In the genomic region with DNA sequence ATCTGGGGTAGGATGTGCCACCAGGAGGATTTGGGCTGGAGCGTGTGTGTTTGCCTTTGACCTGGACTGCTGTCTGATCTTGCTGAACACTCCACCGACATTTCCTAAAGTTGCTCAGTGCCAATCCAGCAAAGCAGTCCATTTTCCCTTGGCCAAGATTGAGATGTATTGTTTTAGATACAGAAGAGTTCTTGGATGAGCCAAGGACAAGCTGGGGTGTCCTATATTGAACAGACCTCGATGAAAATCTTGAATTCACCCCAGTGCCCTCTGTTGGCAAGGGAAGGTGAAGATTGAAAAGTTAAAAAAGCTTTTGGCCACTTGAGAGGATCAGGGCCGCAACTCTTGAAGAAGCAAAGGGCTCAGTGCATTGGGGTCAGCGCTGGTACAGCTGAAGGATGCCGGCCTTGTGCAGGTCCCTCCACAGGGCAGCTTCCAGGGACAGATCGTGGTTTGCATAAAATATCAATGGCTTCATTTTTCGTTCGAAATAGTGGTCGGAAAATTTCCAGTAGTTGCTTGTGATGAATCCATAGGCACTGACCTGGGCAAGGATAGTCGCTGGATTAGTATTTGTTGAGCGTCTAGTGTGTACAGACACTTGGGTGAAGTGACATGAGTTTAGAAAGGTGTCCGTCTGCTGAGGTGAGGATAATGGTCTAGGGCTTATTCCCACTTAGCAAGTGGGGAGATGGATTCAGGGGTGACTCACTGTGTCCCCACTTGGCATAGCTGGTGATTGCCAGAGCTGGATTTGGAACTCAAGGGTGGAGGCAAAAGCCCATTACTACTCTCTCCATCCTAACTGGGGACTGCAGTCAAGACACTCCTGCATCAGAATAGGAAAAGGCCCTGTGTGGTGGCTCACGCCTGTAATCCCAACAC, we compare ENCODE assay signal across 12 cellular contexts. TPM values are rescaled to one million over a fixed set of nuclear protein-coding genes. Genes with fewer than 3 reads are reported as not detected.
DNase-seq lines count a peak whose midpoint lies in the region; ATAC-seq and TF ChIP-seq lines count a peak whose summit lies in the region.
"Had no signal": no experiment of that assay in that cellular context is flagged by ENCODE, and none has a peak within 500 bp of the region (broad histone marks: within the 10 kb centered on the region; RNA-seq: fewer than 3 reads in every experiment).

No MANE protein-coding gene starts in this region.

- no peaks in the 10 kb centered on the region for H3K9me3 Mint-ChIP-seq in CD8-positive, alpha-beta memory T cell
- H3K9me3 Mint-ChIP-seq in activated CD8-positive, alpha-beta T cell treated with anti-CD3 and anti-CD28 coated beads for 36 hours: peaks cover under 1% of the 10 kb centered on the region
- H3K9me3 Mint-ChIP-seq in memory B cell: no peaks in the 10 kb centered on the region
- H3K9me3 Mint-ChIP-seq: nephron; T-helper 2 cell treated with Interferon-gamma antibody and Interleukin-4, amounts not matched to agents 5 μg/mL and 100 μg/mL, for 36 hours had no signal

- POLR2A ChIA-PET in CD8-positive, alpha-beta memory T cell (lab: Charles Lee): interaction anchor here (0.5 kb wide), 1 partner anchor 573 kb away, joined by 10 read pairs; no protein-coding TSS in a partner anchor
- POLR2A ChIA-PET in activated CD8-positive, alpha-beta T cell treated with anti-CD3 and anti-CD28 coated beads for 36 hours (lab: Charles Lee): interaction anchor here (0.6 to 4.5 kb wide), 15 partner anchors 7 to 113 kb away, joined by 3 to 37 read pairs (median 4); partner anchors contain the start of gene ST6GALNAC2

- intact Hi-C loops in activated CD8-positive, alpha-beta T cell treated with anti-CD3 and anti-CD28 coated beads for 36 hours (cut with micrococcal nuclease): no loop called here

- H3K4me3 Mint-ChIP-seq in CD8-positive, alpha-beta memory T cell: peak overlapping the region in 2 of 7 donors; percentile 11 to 15
- H3K4me3 Mint-ChIP-seq in activated CD8-positive, alpha-beta T cell treated with anti-CD3 and anti-CD28 coated beads for 36 hours: no peak overlapping the region
- H3K4me3 Mint-ChIP-seq in memory B cell: no peak overlapping the region
- H3K4me3 Mint-ChIP-seq: nephron; T-helper 2 cell treated with Interferon-gamma antibody and Interleukin-4, amounts not matched to agents 5 μg/mL and 100 μg/mL, for 36 hours had no signal

- peaks cover 17 to 53% (median 21%) of the 10 kb centered on the region in 3 donors for H3K36me3 Mint-ChIP-seq in CD8-positive, alpha-beta memory T cell
- peaks cover 54% of the 10 kb centered on the region for H3K36me3 Mint-ChIP-seq in activated CD8-positive, alpha-beta T cell treated with anti-CD3 and anti-CD28 coated beads for 36 hours (ENCODE audit: low read depth)
- peaks cover 22% of the 10 kb centered on the region for H3K36me3 Mint-ChIP-seq in memory B cell

- peak overlapping the region; percentile 8 to 89 (median 84) for H3K27ac Mint-ChIP-seq in CD8-positive, alpha-beta memory T cell
- peak overlapping the region; percentile 4 for H3K27ac Mint-ChIP-seq in activated CD8-positive, alpha-beta T cell treated with anti-CD3 and anti-CD28 coated beads for 36 hours
- H3K27ac Mint-ChIP-seq in memory B cell: peak overlapping the region; percentile 72
- H3K27ac Mint-ChIP-seq: T-helper 2 cell treated with Interferon-gamma antibody and Interleukin-4, amounts not matched to agents 5 μg/mL and 100 μg/mL, for 36 hours had no signal

- no peak for TF ChIP-seq CTCF in activated CD8-positive, alpha-beta T cell treated with anti-CD3 and anti-CD28 coated beads for 36 hours (IDR thresholded peaks at IDR 0.05)

- no peaks in the 10 kb centered on the region for H3K9me3 ChIP-seq in CD8-positive, alpha-beta memory T cell (ENCODE audit: low read length)

- no peaks in the 10 kb centered on the region for H3K27me3 ChIP-seq in CD8-positive, alpha-beta memory T cell (ENCODE audit: insufficient read depth, low read length, poor library complexity, severe bottlenecking)
- no peaks in the 10 kb centered on the region for H3K27me3 ChIP-seq in H7 (ENCODE audit: control insufficient read depth, insufficient read depth, low read length)

- peaks cover 32% of the 10 kb centered on the region for H3K36me3 ChIP-seq in CD8-positive, alpha-beta memory T cell (ENCODE audit: insufficient read depth, low read length)
- H3K36me3 ChIP-seq in H7 (replicated peaks; ENCODE audit: control insufficient read depth, insufficient read depth, low read length): peaks cover 24% of the 10 kb centered on the region

- CTCF ChIA-PET in CD8-positive, alpha-beta memory T cell (lab: Charles Lee): interaction anchor here (1.3 to 7.3 kb wide), 5 partner anchors 8 to 180 kb away, joined by 3 to 37 read pairs (median 10); no protein-coding TSS in a partner anchor
- CTCF ChIA-PET in activated CD8-positive, alpha-beta T cell treated with anti-CD3 and anti-CD28 coated beads for 36 hours (lab: Charles Lee): interaction anchor here (0.7 to 2.2 kb wide), 6 partner anchors 9 to 148 kb away, joined by 3 to 14 read pairs (median 4); no protein-coding TSS in a partner anchor

- no peak for ATAC-seq in activated CD8-positive, alpha-beta T cell treated with anti-CD3 and anti-CD28 coated beads for 36 hours
- ATAC-seq in memory B cell (ENCODE audit: low read depth) (no peak), HG03025 (IDR thresholded peaks at IDR 0.05; ENCODE audit: low FRiP score, unreplicated experiment) (no peak)

- DNase-seq in CD8-positive, alpha-beta memory T cell: no peak
- peak; percentile 38 for DNase-seq in H7
- no peak for DNase-seq in activated CD8-positive, alpha-beta T cell treated with anti-CD3 and anti-CD28 coated beads for 36 hours
- no peak for DNase-seq in memory B cell (ENCODE audit: low spot score in 2 of 2)
- no peak for DNase-seq in DMS153 treated with DMSO at 0.1 percent for 48 hours (lab: John Stamatoyannopoulos, UW; ENCODE audit: unreplicated experiment)
- no peak for DNase-seq in stimulated activated CD8-positive, alpha-beta memory T cell treated with anti-CD3 and anti-CD28 coated beads, Interleukin-4, amount 100 ng/mL, for 48 hours
- DNase-seq in NCI-H1092 treated with DMSO at 0.1 percent for 48 hours (lab: John Stamatoyannopoulos, UW): no peak
- DNase-seq: NCI-H1105 treated with DMSO at 0.1 percent for 48 hours, NCI-H510A had no signal

- no peaks in the 10 kb centered on the region for H3K27me3 Mint-ChIP-seq in CD8-positive, alpha-beta memory T cell
- H3K27me3 Mint-ChIP-seq in activated CD8-positive, alpha-beta T cell treated with anti-CD3 and anti-CD28 coated beads for 36 hours: no peaks in the 10 kb centered on the region
- H3K27me3 Mint-ChIP-seq in memory B cell: peaks cover 2% of the 10 kb centered on the region

- no peak overlapping the region for H3K4me3 ChIP-seq in CD8-positive, alpha-beta memory T cell (ENCODE audit: low read length)
- no peak overlapping the region for H3K4me3 ChIP-seq in H7 (ENCODE audit: insufficient read depth, low read depth, low read length)

- peaks cover 49 to 63% (median 57%) of the 10 kb centered on the region in 3 donors for H3K4me1 Mint-ChIP-seq in CD8-positive, alpha-beta memory T cell
- peaks cover 57% of the 10 kb centered on the region for H3K4me1 Mint-ChIP-seq in activated CD8-positive, alpha-beta T cell treated with anti-CD3 and anti-CD28 coated beads for 36 hours (ENCODE audit: low read depth)
- peaks cover 46% of the 10 kb centered on the region for H3K4me1 Mint-ChIP-seq in memory B cell

- H3K4me1 ChIP-seq in CD8-positive, alpha-beta memory T cell (ENCODE audit: insufficient read depth, low read length): peaks cover 29% of the 10 kb centered on the region

- no peak overlapping the region for H3K27ac ChIP-seq in CD8-positive, alpha-beta memory T cell (ENCODE audit: low read depth, low read length)

RNA-seq across cellular contexts. Expression of gene ST6GALNAC2, which starts 19.7 kb away (rescaled TPM):
- total RNA-seq in CD8-positive, alpha-beta memory T cell: 1 to 10 TPM in 1 of 2 experiments, under 1 TPM in 1; 0.83 to 1.0 TPM
- 2.9 TPM for polyA plus RNA-seq in CD8-positive, alpha-beta memory T cell
- total RNA-seq in H7 (2014; rRNA removed; shearing (Covaris generic)): 1.7 and 2.4 TPM in 2 replicates
- total RNA-seq in activated CD8-positive, alpha-beta T cell treated with anti-CD3 and anti-CD28 coated beads for 36 hours: not detected

RNA-seq across cellular contexts. Expression of gene PRCD, which starts 26.1 kb away (rescaled TPM):
- under 1 TPM; 0.38 to 0.53 TPM for total RNA-seq in CD8-positive, alpha-beta memory T cell
- 1.2 TPM for polyA plus RNA-seq in CD8-positive, alpha-beta memory T cell
- 0.70 and 0.83 TPM in 2 replicates for total RNA-seq in H7 (2014; rRNA removed; shearing (Covaris generic))
- not detected for total RNA-seq in activated CD8-positive, alpha-beta T cell treated with anti-CD3 and anti-CD28 coated beads for 36 hours

RNA-seq across cellular contexts. Expression of gene CYGB, which starts 28.5 kb away (rescaled TPM):
- not detected for total RNA-seq in CD8-positive, alpha-beta memory T cell
- 0.23 TPM for polyA plus RNA-seq in CD8-positive, alpha-beta memory T cell
- 1.4 and 3.5 TPM in 2 replicates for total RNA-seq in H7 (2014; rRNA removed; shearing (Covaris generic))
- total RNA-seq in activated CD8-positive, alpha-beta T cell treated with anti-CD3 and anti-CD28 coated beads for 36 hours: under 1 TPM in 1 of 2 experiments, not detected in 1; 0.23 TPM

Comparison
In these comparisons a context has a peak if more than half of its experiments do, and no peak if none do; other contexts are left out.
1. H3K27ac Mint-ChIP-seq: peak in every context shown above with its lines; median percentile 84 in CD8-positive, alpha-beta memory T cell; 72 in memory B cell; 4 in activated CD8-positive, alpha-beta T cell treated with anti-CD3 and anti-CD28 coated beads for 36 hours.